In genomic region chr1:84669831-84670230, GRCh38 we compare ENCODE assay signal across 1 cellular context.
TF ChIP-seq lines count a peak whose summit lies in the region.

No MANE protein-coding gene starts in this region.

TF ChIP-seq in GM23338, 12 proteins besides CTCF, POLR2A, EP300 and RAD21 (continued from another document):
- TF ChIP-seq, protein P1, sequence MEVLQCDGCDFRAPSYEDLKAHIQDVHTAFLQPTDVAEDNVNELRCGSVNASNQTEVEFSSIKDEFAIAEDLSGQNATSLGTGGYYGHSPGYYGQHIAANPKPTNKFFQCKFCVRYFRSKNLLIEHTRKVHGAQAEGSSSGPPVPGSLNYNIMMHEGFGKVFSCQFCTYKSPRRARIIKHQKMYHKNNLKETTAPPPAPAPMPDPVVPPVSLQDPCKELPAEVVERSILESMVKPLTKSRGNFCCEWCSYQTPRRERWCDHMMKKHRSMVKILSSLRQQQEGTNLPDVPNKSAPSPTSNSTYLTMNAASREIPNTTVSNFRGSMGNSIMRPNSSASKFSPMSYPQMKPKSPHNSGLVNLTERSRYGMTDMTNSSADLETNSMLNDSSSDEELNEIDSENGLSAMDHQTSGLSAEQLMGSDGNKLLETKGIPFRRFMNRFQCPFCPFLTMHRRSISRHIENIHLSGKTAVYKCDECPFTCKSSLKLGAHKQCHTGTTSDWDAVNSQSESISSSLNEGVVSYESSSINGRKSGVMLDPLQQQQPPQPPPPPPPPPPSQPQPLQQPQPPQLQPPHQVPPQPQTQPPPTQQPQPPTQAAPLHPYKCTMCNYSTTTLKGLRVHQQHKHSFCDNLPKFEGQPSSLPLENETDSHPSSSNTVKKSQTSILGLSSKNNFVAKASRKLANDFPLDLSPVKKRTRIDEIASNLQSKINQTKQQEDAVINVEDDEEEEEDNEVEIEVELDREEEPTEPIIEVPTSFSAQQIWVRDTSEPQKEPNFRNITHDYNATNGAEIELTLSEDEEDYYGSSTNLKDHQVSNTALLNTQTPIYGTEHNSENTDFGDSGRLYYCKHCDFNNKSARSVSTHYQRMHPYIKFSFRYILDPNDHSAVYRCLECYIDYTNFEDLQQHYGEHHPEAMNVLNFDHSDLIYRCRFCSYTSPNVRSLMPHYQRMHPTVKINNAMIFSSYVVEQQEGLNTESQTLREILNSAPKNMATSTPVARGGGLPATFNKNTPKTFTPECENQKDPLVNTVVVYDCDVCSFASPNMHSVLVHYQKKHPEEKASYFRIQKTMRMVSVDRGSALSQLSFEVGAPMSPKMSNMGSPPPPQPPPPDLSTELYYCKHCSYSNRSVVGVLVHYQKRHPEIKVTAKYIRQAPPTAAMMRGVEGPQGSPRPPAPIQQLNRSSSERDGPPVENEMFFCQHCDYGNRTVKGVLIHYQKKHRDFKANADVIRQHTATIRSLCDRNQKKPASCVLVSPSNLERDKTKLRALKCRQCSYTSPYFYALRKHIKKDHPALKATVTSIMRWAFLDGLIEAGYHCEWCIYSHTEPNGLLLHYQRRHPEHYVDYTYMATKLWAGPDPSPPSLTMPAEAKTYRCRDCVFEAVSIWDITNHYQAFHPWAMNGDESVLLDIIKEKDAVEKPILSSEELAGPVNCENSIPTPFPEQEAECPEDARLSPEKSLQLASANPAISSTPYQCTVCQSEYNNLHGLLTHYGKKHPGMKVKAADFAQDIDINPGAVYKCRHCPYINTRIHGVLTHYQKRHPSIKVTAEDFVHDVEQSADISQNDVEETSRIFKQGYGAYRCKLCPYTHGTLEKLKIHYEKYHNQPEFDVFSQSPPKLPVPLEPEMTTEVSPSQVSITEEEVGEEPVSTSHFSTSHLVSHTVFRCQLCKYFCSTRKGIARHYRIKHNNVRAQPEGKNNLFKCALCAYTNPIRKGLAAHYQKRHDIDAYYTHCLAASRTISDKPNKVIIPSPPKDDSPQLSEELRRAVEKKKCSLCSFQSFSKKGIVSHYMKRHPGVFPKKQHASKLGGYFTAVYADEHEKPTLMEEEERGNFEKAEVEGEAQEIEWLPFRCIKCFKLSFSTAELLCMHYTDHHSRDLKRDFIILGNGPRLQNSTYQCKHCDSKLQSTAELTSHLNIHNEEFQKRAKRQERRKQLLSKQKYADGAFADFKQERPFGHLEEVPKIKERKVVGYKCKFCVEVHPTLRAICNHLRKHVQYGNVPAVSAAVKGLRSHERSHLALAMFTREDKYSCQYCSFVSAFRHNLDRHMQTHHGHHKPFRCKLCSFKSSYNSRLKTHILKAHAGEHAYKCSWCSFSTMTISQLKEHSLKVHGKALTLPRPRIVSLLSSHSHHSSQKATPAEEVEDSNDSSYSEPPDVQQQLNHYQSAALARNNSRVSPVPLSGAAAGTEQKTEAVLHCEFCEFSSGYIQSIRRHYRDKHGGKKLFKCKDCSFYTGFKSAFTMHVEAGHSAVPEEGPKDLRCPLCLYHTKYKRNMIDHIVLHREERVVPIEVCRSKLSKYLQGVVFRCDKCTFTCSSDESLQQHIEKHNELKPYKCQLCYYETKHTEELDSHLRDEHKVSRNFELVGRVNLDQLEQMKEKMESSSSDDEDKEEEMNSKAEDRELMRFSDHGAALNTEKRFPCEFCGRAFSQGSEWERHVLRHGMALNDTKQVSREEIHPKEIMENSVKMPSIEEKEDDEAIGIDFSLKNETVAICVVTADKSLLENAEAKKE (CRISPR knock-in tag; IDR thresholded peaks at IDR 0.05): no peak
- TF ChIP-seq EZH2phosphoT487 (IDR thresholded peaks at IDR 0.05; ENCODE audit: unreplicated experiment) (no peak), ETS1 (IDR thresholded peaks at IDR 0.05) (no peak), POLR2AphosphoS5 (IDR thresholded peaks at IDR 0.05; ENCODE audit: low read depth) (no peak), STAT1 (IDR thresholded peaks at IDR 0.05; ENCODE audit: unreplicated experiment) (no peak), REST (IDR thresholded peaks at IDR 0.05; ENCODE audit: unreplicated experiment) (no peak), ZNF331 (CRISPR knock-in tag; IDR thresholded peaks at IDR 0.05; ENCODE audit: low read depth) (no peak), CREB1 (CRISPR knock-in tag; IDR thresholded peaks at IDR 0.05; ENCODE audit: low read depth) (no peak), ZNF114 (CRISPR knock-in tag; IDR thresholded peaks at IDR 0.05) (no peak)
